In the genomic region with DNA sequence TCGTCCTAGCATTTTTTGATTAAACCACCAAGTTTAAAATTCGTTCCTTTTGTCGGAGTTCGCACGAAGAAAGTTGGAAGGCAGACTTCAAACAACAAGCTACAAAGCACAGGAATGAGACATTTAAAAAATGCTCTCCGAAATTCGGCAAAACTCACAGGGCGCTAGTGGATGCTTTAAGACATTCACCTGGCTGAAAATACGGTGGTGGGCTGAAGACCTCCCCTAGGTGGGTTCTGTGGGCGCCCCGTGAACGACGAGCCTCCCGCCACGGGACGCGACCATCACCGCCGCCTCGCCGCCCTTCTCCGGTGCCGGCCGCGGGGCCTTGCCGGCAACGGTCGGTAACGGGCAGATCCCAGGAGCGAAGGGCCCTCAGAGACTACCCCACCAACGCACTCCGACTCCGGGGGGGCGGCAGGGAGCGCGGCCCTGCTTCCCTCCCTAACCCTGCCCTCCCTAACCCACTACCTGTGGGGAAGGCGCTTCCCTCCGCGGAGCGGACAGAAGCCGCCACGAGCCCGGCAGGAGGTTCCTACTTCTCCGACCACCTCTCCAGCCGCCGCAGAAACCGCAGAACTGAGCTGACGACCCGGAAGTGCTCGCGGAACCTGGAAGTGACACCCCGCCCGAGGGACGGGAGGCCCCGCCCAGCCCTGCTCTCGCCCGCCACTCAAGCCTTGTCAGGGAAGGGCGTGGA, we compare ENCODE assay signal across 1 cellular context.
TF ChIP-seq lines count a peak whose summit lies in the region.

A gene with protein sequence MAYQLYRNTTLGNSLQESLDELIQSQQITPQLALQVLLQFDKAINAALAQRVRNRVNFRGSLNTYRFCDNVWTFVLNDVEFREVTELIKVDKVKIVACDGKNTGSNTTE (minus strand): TSS at position 581 of the 700 bp plus-strand sequence. CDS start 5,238 bp downstream, outside the sequence.

TF ChIP-seq in HepG2, 621 proteins besides CTCF, POLR2A, EP300 and RAD21 (continued from another document and continues in another):
- TF ChIP-seq ZNF432 (CRISPR knock-in tag; IDR thresholded peaks at IDR 0.05; ENCODE audit: borderline replicate concordance) = no peak
- TF ChIP-seq ZNF136 (CRISPR knock-in tag; IDR thresholded peaks at IDR 0.05; ENCODE audit: low read depth) = no peak
- TF ChIP-seq ZFP37 (CRISPR knock-in tag; IDR thresholded peaks at IDR 0.05; ENCODE audit: borderline replicate concordance) = no peak; the same call in 1 of the 2 replicates
- TF ChIP-seq HNRNPUL1 (IDR thresholded peaks at IDR 0.05; ENCODE audit: low read depth, low read length) = no peak
- TF ChIP-seq PLRG1 (conservative IDR thresholded peaks at IDR 0.05) = no peak
- TF ChIP-seq ZNF124 (CRISPR knock-in tag; IDR thresholded peaks at IDR 0.05) = no peak
- peak; percentile 66; the same call in 1 of the 2 replicates for TF ChIP-seq ZNF547 (CRISPR knock-in tag; IDR thresholded peaks at IDR 0.05)
- no peak for TF ChIP-seq SMAD1 (CRISPR knock-in tag; IDR thresholded peaks at IDR 0.05; ENCODE audit: borderline replicate concordance, low read depth)
- peak; percentile 89 for TF ChIP-seq PHF20 (CRISPR knock-in tag; IDR thresholded peaks at IDR 0.05)
- TF ChIP-seq HNRNPK (IDR thresholded peaks at IDR 0.05; ENCODE audit: low read depth, low read length, poor library complexity, severe bottlenecking) = peak; percentile 44
- peak in 1 of 2 experiments; percentile 75; a peak in 1 of 4 replicates for TF ChIP-seq KLF16 (CRISPR knock-in tag; IDR thresholded peaks at IDR 0.05)
- TF ChIP-seq, protein P1, sequence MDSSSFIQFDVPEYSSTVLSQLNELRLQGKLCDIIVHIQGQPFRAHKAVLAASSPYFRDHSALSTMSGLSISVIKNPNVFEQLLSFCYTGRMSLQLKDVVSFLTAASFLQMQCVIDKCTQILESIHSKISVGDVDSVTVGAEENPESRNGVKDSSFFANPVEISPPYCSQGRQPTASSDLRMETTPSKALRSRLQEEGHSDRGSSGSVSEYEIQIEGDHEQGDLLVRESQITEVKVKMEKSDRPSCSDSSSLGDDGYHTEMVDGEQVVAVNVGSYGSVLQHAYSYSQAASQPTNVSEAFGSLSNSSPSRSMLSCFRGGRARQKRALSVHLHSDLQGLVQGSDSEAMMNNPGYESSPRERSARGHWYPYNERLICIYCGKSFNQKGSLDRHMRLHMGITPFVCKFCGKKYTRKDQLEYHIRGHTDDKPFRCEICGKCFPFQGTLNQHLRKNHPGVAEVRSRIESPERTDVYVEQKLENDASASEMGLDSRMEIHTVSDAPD (CRISPR knock-in tag; IDR thresholded peaks at IDR 0.05) = no peak
- TF ChIP-seq, protein P2, sequence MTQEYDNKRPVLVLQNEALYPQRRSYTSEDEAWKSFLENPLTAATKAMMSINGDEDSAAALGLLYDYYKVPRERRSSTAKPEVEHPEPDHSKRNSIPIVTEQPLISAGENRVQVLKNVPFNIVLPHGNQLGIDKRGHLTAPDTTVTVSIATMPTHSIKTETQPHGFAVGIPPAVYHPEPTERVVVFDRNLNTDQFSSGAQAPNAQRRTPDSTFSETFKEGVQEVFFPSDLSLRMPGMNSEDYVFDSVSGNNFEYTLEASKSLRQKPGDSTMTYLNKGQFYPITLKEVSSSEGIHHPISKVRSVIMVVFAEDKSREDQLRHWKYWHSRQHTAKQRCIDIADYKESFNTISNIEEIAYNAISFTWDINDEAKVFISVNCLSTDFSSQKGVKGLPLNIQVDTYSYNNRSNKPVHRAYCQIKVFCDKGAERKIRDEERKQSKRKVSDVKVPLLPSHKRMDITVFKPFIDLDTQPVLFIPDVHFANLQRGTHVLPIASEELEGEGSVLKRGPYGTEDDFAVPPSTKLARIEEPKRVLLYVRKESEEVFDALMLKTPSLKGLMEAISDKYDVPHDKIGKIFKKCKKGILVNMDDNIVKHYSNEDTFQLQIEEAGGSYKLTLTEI (CRISPR knock-in tag; conservative IDR thresholded peaks at IDR 0.05) = no peak
- TF ChIP-seq, protein P3, sequence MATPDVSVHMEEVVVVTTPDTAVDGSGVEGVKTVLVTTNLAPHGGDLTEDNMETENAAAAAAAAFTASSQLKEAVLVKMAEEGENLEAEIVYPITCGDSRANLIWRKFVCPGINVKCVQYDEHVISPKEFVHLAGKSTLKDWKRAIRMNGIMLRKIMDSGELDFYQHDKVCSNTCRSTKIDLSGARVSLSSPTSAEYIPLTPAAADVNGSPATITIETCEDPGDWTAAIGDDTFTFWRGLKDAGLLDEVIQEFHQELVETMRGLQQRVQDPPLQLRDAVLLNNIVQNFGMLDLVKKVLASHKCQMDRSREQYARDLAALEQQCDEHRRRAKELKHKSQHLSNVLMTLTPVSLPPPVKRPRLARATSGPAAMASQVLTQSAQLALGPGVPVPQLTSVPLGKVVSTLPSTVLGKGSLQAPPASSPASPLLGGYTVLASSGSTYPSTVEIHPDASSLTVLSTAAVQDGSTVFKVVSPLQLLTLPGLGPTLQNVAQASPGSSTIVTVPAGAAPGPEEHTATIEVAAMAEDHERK (CRISPR knock-in tag; IDR thresholded peaks at IDR 0.05; ENCODE audit: low read depth) = no peak
- TF ChIP-seq ARNT2 (CRISPR knock-in tag; IDR thresholded peaks at IDR 0.05; ENCODE audit: low read depth) = peak; percentile 83
- TF ChIP-seq, protein P4, sequence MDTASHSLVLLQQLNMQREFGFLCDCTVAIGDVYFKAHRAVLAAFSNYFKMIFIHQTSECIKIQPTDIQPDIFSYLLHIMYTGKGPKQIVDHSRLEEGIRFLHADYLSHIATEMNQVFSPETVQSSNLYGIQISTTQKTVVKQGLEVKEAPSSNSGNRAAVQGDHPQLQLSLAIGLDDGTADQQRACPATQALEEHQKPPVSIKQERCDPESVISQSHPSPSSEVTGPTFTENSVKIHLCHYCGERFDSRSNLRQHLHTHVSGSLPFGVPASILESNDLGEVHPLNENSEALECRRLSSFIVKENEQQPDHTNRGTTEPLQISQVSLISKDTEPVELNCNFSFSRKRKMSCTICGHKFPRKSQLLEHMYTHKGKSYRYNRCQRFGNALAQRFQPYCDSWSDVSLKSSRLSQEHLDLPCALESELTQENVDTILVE (CRISPR knock-in tag; IDR thresholded peaks at IDR 0.05) = peak; percentile 63
- TF ChIP-seq ZNF841 (CRISPR knock-in tag; IDR thresholded peaks at IDR 0.05; ENCODE audit: borderline replicate concordance) = no peak
- no peak for TF ChIP-seq ZNF33B (CRISPR knock-in tag; IDR thresholded peaks at IDR 0.05)
- TF ChIP-seq ZBTB20 (CRISPR knock-in tag; IDR thresholded peaks at IDR 0.05; ENCODE audit: borderline replicate concordance, low read depth) = no peak
- TF ChIP-seq ZFP82 (CRISPR knock-in tag; IDR thresholded peaks at IDR 0.05; ENCODE audit: borderline replicate concordance) = peak; percentile 96; the same call in 1 of the 2 replicates
- TF ChIP-seq KDM3A (CRISPR knock-in tag; IDR thresholded peaks at IDR 0.05; ENCODE audit: low read depth) = no peak; the same call in 1 of the 2 replicates
- no peak for TF ChIP-seq ZNF496 (CRISPR knock-in tag; IDR thresholded peaks at IDR 0.05; ENCODE audit: insufficient replicate concordance)
- TF ChIP-seq SNAI1 (CRISPR knock-in tag; IDR thresholded peaks at IDR 0.05; ENCODE audit: borderline replicate concordance) = 0 out of 2 replicates have a peak, but pooled peaks have one; percentile 22
- peak; percentile 84; the same call in 1 of the 2 replicates for TF ChIP-seq ZZZ3 (CRISPR knock-in tag; IDR thresholded peaks at IDR 0.05; ENCODE audit: borderline replicate concordance)
- peak; percentile 61; the same call in 1 of the 2 replicates for TF ChIP-seq MEIS2 (CRISPR knock-in tag; IDR thresholded peaks at IDR 0.05)
- peak; percentile 73 for TF ChIP-seq SP2 (CRISPR knock-in tag; IDR thresholded peaks at IDR 0.05)
- TF ChIP-seq FOXC1 (CRISPR knock-in tag; IDR thresholded peaks at IDR 0.05; ENCODE audit: borderline replicate concordance) = peak; percentile 71; the same call in 1 of the 2 replicates
- TF ChIP-seq, protein P5, sequence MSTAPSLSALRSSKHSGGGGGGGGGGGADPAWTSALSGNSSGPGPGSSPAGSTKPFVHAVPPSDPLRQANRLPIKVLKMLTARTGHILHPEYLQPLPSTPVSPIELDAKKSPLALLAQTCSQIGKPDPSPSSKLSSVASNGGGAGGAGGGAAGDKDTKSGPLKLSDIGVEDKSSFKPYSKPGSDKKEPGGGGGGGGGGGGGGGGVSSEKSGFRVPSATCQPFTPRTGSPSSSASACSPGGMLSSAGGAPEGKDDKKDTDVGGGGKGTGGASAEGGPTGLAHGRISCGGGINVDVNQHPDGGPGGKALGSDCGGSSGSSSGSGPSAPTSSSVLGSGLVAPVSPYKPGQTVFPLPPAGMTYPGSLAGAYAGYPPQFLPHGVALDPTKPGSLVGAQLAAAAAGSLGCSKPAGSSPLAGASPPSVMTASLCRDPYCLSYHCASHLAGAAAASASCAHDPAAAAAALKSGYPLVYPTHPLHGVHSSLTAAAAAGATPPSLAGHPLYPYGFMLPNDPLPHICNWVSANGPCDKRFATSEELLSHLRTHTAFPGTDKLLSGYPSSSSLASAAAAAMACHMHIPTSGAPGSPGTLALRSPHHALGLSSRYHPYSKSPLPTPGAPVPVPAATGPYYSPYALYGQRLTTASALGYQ (CRISPR knock-in tag; IDR thresholded peaks at IDR 0.05) = peak; percentile 48; the same call in 1 of the 2 replicates
- no peak for TF ChIP-seq WIZ (CRISPR knock-in tag; IDR thresholded peaks at IDR 0.05)
- no peak for TF ChIP-seq JUND (CRISPR knock-in tag; IDR thresholded peaks at IDR 0.05)
- no peak for TF ChIP-seq SKI (IDR thresholded peaks at IDR 0.05; ENCODE audit: partially characterized antibody)
- no peak for TF ChIP-seq MAF1 (CRISPR knock-in tag; IDR thresholded peaks at IDR 0.05; ENCODE audit: borderline replicate concordance)
- no peak for TF ChIP-seq SRSF9 (IDR thresholded peaks at IDR 0.05; ENCODE audit: borderline replicate concordance, insufficient read depth, low read depth, low read length, poor library complexity, severe bottlenecking)
- no peak for TF ChIP-seq NFIB (CRISPR knock-in tag; IDR thresholded peaks at IDR 0.05; ENCODE audit: borderline replicate concordance)
- peak; percentile 68; the same call in 1 of the 2 replicates for TF ChIP-seq ZNF441 (CRISPR knock-in tag; IDR thresholded peaks at IDR 0.05; ENCODE audit: borderline replicate concordance)
- no peak for TF ChIP-seq CHD4 (IDR thresholded peaks at IDR 0.05; ENCODE audit: borderline replicate concordance, low read length)
- no peak for TF ChIP-seq TMF1 (CRISPR knock-in tag; IDR thresholded peaks at IDR 0.05; ENCODE audit: low read depth)
- TF ChIP-seq, protein P6, sequence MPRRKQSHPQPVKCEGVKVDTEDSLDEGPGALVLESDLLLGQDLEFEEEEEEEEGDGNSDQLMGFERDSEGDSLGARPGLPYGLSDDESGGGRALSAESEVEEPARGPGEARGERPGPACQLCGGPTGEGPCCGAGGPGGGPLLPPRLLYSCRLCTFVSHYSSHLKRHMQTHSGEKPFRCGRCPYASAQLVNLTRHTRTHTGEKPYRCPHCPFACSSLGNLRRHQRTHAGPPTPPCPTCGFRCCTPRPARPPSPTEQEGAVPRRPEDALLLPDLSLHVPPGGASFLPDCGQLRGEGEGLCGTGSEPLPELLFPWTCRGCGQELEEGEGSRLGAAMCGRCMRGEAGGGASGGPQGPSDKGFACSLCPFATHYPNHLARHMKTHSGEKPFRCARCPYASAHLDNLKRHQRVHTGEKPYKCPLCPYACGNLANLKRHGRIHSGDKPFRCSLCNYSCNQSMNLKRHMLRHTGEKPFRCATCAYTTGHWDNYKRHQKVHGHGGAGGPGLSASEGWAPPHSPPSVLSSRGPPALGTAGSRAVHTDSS (CRISPR knock-in tag; conservative IDR thresholded peaks at IDR 0.05) = no peak
- no peak for TF ChIP-seq ZNF552 (CRISPR knock-in tag; IDR thresholded peaks at IDR 0.05; ENCODE audit: borderline replicate concordance)
- no peak for TF ChIP-seq PAF1 (CRISPR knock-in tag; IDR thresholded peaks at IDR 0.05)
- no peak for TF ChIP-seq ZNF274 (CRISPR knock-in tag; IDR thresholded peaks at IDR 0.05)
- TF ChIP-seq, protein P7, sequence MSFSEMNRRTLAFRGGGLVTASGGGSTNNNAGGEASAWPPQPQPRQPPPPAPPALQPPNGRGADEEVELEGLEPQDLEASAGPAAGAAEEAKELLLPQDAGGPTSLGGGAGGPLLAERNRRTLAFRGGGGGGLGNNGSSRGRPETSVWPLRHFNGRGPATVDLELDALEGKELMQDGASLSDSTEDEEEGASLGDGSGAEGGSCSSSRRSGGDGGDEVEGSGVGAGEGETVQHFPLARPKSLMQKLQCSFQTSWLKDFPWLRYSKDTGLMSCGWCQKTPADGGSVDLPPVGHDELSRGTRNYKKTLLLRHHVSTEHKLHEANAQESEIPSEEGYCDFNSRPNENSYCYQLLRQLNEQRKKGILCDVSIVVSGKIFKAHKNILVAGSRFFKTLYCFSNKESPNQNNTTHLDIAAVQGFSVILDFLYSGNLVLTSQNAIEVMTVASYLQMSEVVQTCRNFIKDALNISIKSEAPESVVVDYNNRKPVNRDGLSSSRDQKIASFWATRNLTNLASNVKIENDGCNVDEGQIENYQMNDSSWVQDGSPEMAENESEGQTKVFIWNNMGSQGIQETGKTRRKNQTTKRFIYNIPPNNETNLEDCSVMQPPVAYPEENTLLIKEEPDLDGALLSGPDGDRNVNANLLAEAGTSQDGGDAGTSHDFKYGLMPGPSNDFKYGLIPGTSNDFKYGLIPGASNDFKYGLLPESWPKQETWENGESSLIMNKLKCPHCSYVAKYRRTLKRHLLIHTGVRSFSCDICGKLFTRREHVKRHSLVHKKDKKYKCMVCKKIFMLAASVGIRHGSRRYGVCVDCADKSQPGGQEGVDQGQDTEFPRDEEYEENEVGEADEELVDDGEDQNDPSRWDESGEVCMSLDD (CRISPR knock-in tag; IDR thresholded peaks at IDR 0.05; ENCODE audit: borderline replicate concordance) = no peak
- TF ChIP-seq, protein P8, sequence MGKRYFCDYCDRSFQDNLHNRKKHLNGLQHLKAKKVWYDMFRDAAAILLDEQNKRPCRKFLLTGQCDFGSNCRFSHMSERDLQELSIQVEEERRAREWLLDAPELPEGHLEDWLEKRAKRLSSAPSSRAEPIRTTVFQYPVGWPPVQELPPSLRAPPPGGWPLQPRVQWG (CRISPR knock-in tag; IDR thresholded peaks at IDR 0.05; ENCODE audit: borderline replicate concordance, low read depth) = no peak
- TF ChIP-seq PHF8 (CRISPR knock-in tag; IDR thresholded peaks at IDR 0.05) = peak; percentile 96
